ENCODE assay signal across 20 cellular contexts in genomic region chr2:74984947-74985637, GRCh38.
"Had no signal": no experiment of that assay in that cellular context is flagged by ENCODE, and none has a peak within 500 bp of the region (broad histone marks: within the 10 kb centered on the region; RNA-seq: fewer than 3 reads in every experiment).

No MANE protein-coding gene starts in this region.

- H3K4me3 Mint-ChIP-seq: activated CD4-positive, alpha-beta memory T cell treated with anti-CD3 and anti-CD28 coated beads for 36 hours; activated CD4-positive, alpha-beta T cell treated with anti-CD3 and anti-CD28 coated beads for 36 hours; activated naive CD8-positive, alpha-beta T cell treated with anti-CD3 and anti-CD28 coated beads for 36 hours; activated T-helper 17 cell treated with anti-CD3 and anti-CD28 coated beads, Interleukin-2, amount 50 U/mL, for 72 hours; brain; nephron; stimulated activated naive B cell treated with anti-CD40 and anti-IgM and Interleukin-4, amounts not matched to agents 10 μg/mL and 1 μg/mL and 100 μg/mL, for 72 hours had no signal

- DNase-seq: activated CD4-positive, alpha-beta memory T cell treated with anti-CD3 and anti-CD28 coated beads for 36 hours; activated CD4-positive, alpha-beta T cell treated with anti-CD3 and anti-CD28 coated beads for 36 hours; activated naive CD4-positive, alpha-beta T cell; activated naive CD8-positive, alpha-beta T cell treated with anti-CD3 and anti-CD28 coated beads for 36 hours; central memory CD4-positive, alpha-beta T cell; dorsolateral prefrontal cortex; foreskin keratinocyte; lower lobe of right lung; midbrain; nucleus accumbens; sigmoid colon; spleen; stimulated activated naive B cell treated with anti-CD40 and anti-IgM and Interleukin-4, amounts not matched to agents 10 μg/mL and 1 μg/mL and 100 μg/mL, for 72 hours; T-helper 2 cell; upper lobe of right lung had no signal

- H3K4me1 ChIP-seq: foreskin keratinocyte, sigmoid colon, upper lobe of right lung had no signal

- H3K9me3 ChIP-seq: heart left ventricle, lower lobe of right lung, sigmoid colon, thoracic aorta, upper lobe of right lung had no signal

- H3K4me3 ChIP-seq: dorsolateral prefrontal cortex, heart left ventricle, lower lobe of right lung, sigmoid colon, spleen, thoracic aorta, upper lobe of right lung had no signal

- H3K27me3 Mint-ChIP-seq: activated CD4-positive, alpha-beta memory T cell treated with anti-CD3 and anti-CD28 coated beads for 36 hours; activated CD4-positive, alpha-beta T cell treated with anti-CD3 and anti-CD28 coated beads for 36 hours; activated naive CD8-positive, alpha-beta T cell treated with anti-CD3 and anti-CD28 coated beads for 36 hours; activated T-helper 17 cell treated with anti-CD3 and anti-CD28 coated beads, Interleukin-2, amount 50 U/mL, for 72 hours; brain; stimulated activated naive B cell treated with anti-CD40 and anti-IgM and Interleukin-4, amounts not matched to agents 10 μg/mL and 1 μg/mL and 100 μg/mL, for 72 hours had no signal

- ATAC-seq: activated CD4-positive, alpha-beta T cell treated with anti-CD3 and anti-CD28 coated beads for 36 hours; activated T-helper 17 cell treated with anti-CD3 and anti-CD28 coated beads, Interleukin-2, amount 50 U/mL, for 72 hours; foreskin keratinocyte; lower lobe of right lung; upper lobe of right lung had no signal

- H3K27ac ChIP-seq: dorsolateral prefrontal cortex, foreskin keratinocyte, heart left ventricle, lower lobe of right lung, sigmoid colon, spleen, thoracic aorta, upper lobe of right lung had no signal

- H3K36me3 ChIP-seq: heart left ventricle, lower lobe of right lung, sigmoid colon, spleen, thoracic aorta, upper lobe of right lung had no signal

- H3K27me3 ChIP-seq: dorsolateral prefrontal cortex, foreskin keratinocyte, heart left ventricle, sigmoid colon, spleen, upper lobe of right lung had no signal

- H3K9me3 Mint-ChIP-seq: activated T-helper 17 cell treated with anti-CD3 and anti-CD28 coated beads, Interleukin-2, amount 50 U/mL, for 72 hours; brain; nephron had no signal

- H3K36me3 Mint-ChIP-seq: brain had no signal

- H3K27ac Mint-ChIP-seq: activated CD4-positive, alpha-beta memory T cell treated with anti-CD3 and anti-CD28 coated beads for 36 hours; activated CD4-positive, alpha-beta T cell treated with anti-CD3 and anti-CD28 coated beads for 36 hours; activated naive CD8-positive, alpha-beta T cell treated with anti-CD3 and anti-CD28 coated beads for 36 hours; activated T-helper 17 cell treated with anti-CD3 and anti-CD28 coated beads, Interleukin-2, amount 50 U/mL, for 72 hours; nephron; stimulated activated naive B cell treated with anti-CD40 and anti-IgM and Interleukin-4, amounts not matched to agents 10 μg/mL and 1 μg/mL and 100 μg/mL, for 72 hours had no signal

- H3K4me1 Mint-ChIP-seq: activated CD4-positive, alpha-beta T cell treated with anti-CD3 and anti-CD28 coated beads for 36 hours; activated naive CD8-positive, alpha-beta T cell treated with anti-CD3 and anti-CD28 coated beads for 36 hours; activated T-helper 17 cell treated with anti-CD3 and anti-CD28 coated beads, Interleukin-2, amount 50 U/mL, for 72 hours had no signal
